1 cellular context compared by ENCODE assay signal in genomic region chr5:178334856-178335255, GRCh38.
TF ChIP-seq lines count a peak whose summit lies in the region.

No MANE protein-coding gene starts in this region.

TF ChIP-seq in WTC11, 78 proteins besides CTCF, POLR2A, EP300 and RAD21 (continued from another document):
- TF ChIP-seq AR (CRISPR knock-in tag; IDR thresholded peaks at IDR 0.05), result no peak
- TF ChIP-seq ERG (CRISPR knock-in tag; IDR thresholded peaks at IDR 0.05), result no peak
- TF ChIP-seq GABPB1 (CRISPR knock-in tag; IDR thresholded peaks at IDR 0.05), result no peak
- TF ChIP-seq IRF1 (CRISPR knock-in tag; IDR thresholded peaks at IDR 0.05), result no peak
- no peak for TF ChIP-seq PRRX2 (CRISPR knock-in tag; IDR thresholded peaks at IDR 0.05)
- TF ChIP-seq ARID4B (CRISPR knock-in tag; IDR thresholded peaks at IDR 0.05; ENCODE audit: borderline replicate concordance), result no peak
- TF ChIP-seq MLX (CRISPR knock-in tag; IDR thresholded peaks at IDR 0.05), result no peak
- TF ChIP-seq CREM (CRISPR knock-in tag; IDR thresholded peaks at IDR 0.05), result no peak
- TF ChIP-seq PRDM15 (CRISPR knock-in tag; IDR thresholded peaks at IDR 0.05), result no peak
- no peak for TF ChIP-seq ZNF512 (CRISPR knock-in tag; IDR thresholded peaks at IDR 0.05; ENCODE audit: borderline replicate concordance)
- no peak for TF ChIP-seq ETV6 (CRISPR knock-in tag; IDR thresholded peaks at IDR 0.05)
- TF ChIP-seq IRF2 (CRISPR knock-in tag; IDR thresholded peaks at IDR 0.05; ENCODE audit: borderline replicate concordance, low read depth), result no peak
- TF ChIP-seq FOXK1 (CRISPR knock-in tag; IDR thresholded peaks at IDR 0.05), result no peak
- TF ChIP-seq ZNF416 (CRISPR knock-in tag; IDR thresholded peaks at IDR 0.05), result no peak
- no peak for TF ChIP-seq ZNF138 (CRISPR knock-in tag; conservative IDR thresholded peaks at IDR 0.05)
- TF ChIP-seq CREB1 (CRISPR knock-in tag; IDR thresholded peaks at IDR 0.05), result no peak
TF ChIP-seq in WTC11: peak in this region for 0.
